In the genomic region with DNA sequence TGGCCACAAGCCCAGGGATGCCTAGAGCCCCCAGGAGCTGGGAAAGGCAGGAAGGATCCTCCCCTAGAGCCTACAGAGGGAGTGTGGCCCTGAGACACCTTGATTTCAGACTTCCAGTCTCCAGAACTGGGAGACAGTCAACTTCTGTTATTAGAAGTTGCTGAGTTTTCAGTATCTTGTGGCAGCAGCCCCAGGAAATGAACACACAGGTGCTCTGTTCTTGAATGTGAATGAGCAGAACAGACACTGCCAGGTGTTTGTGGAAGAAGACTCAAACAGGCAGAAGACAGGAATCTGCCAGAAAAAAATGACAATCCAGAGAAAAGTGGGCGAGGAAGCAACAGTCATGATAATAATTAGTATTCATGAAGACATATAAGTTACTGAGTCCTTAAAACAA, we compare ENCODE assay signal across 12 cellular contexts.
A peak's percentile ranks its signal among the peaks of the same experiment; 100 is the strongest.
DNase-seq lines count a peak whose midpoint lies in the region; ATAC-seq and TF ChIP-seq lines count a peak whose summit lies in the region.
"Had no signal": no experiment of that assay in that cellular context is flagged by ENCODE, and none has a peak within 500 bp of the region (broad histone marks: within the 10 kb centered on the region; RNA-seq: fewer than 3 reads in every experiment).

No MANE protein-coding gene starts in this region.

- H3K4me1 ChIP-seq in stomach (peaks cover 0 to 9% (median 2%) of the 10 kb centered on the region in 4 donors), uterus (no peaks in the 10 kb centered on the region)
- H3K4me1 ChIP-seq: colonic mucosa, parathyroid adenoma had no signal

- peak overlapping the region; percentile 76 for H3K27ac Mint-ChIP-seq in activated CD4-positive, alpha-beta memory T cell treated with anti-CD3 and anti-CD28 coated beads, Interleukin-2, amount 10 ng/mL, durations not matched to agents 7 days and 5 days
- no peak overlapping the region for H3K27ac Mint-ChIP-seq in activated CD4-positive, alpha-beta memory T cell treated with anti-CD3 and anti-CD28 coated beads for 36 hours
- H3K27ac Mint-ChIP-seq in IgD-negative memory B cell (peak overlapping the region; percentile 80 to 98 (median 95)), nephron (peak overlapping the region in 2 of 3 experiments; percentile 9 to 56)
- peak overlapping the region; percentile 81 for H3K27ac Mint-ChIP-seq in activated T-helper 17 cell treated with anti-CD3 and anti-CD28 coated beads, Interleukin-2, amount 50 U/mL, for 72 hours

- no peaks in the 10 kb centered on the region for H3K27me3 Mint-ChIP-seq in activated CD4-positive, alpha-beta memory T cell treated with anti-CD3 and anti-CD28 coated beads, Interleukin-2, amount 10 ng/mL, durations not matched to agents 7 days and 5 days
- H3K27me3 Mint-ChIP-seq in activated CD4-positive, alpha-beta memory T cell treated with anti-CD3 and anti-CD28 coated beads for 36 hours: no peaks in the 10 kb centered on the region
- no peaks in the 10 kb centered on the region for H3K27me3 Mint-ChIP-seq in IgD-negative memory B cell
- no peaks in the 10 kb centered on the region for H3K27me3 Mint-ChIP-seq in activated T-helper 17 cell treated with anti-CD3 and anti-CD28 coated beads, Interleukin-2, amount 50 U/mL, for 72 hours
- H3K27me3 Mint-ChIP-seq in nephron (ENCODE audit: low read depth): no peaks in the 10 kb centered on the region

- peaks cover 45% of the 10 kb centered on the region for H3K4me1 Mint-ChIP-seq in activated CD4-positive, alpha-beta memory T cell treated with anti-CD3 and anti-CD28 coated beads, Interleukin-2, amount 10 ng/mL, durations not matched to agents 7 days and 5 days
- H3K4me1 Mint-ChIP-seq in activated CD4-positive, alpha-beta memory T cell treated with anti-CD3 and anti-CD28 coated beads for 36 hours (ENCODE audit: low read depth): peaks cover 33% of the 10 kb centered on the region
- H3K4me1 Mint-ChIP-seq in IgD-negative memory B cell (peaks cover 24 to 56% (median 43%) of the 10 kb centered on the region in 3 donors), nephron (peaks cover 30% of the 10 kb centered on the region)
- peaks cover 17% of the 10 kb centered on the region for H3K4me1 Mint-ChIP-seq in activated T-helper 17 cell treated with anti-CD3 and anti-CD28 coated beads, Interleukin-2, amount 50 U/mL, for 72 hours

- WGBS in stomach, 5 donors: 89 to 100% (median 100%) methylated on average over 1 of the region's 1 CpG

- H3K9me3 Mint-ChIP-seq in activated CD4-positive, alpha-beta memory T cell treated with anti-CD3 and anti-CD28 coated beads, Interleukin-2, amount 10 ng/mL, durations not matched to agents 7 days and 5 days: no peaks in the 10 kb centered on the region
- H3K9me3 Mint-ChIP-seq in activated CD4-positive, alpha-beta memory T cell treated with anti-CD3 and anti-CD28 coated beads for 36 hours: no peaks in the 10 kb centered on the region
- no peaks in the 10 kb centered on the region for H3K9me3 Mint-ChIP-seq in IgD-negative memory B cell
- H3K9me3 Mint-ChIP-seq in activated T-helper 17 cell treated with anti-CD3 and anti-CD28 coated beads, Interleukin-2, amount 50 U/mL, for 72 hours: no peaks in the 10 kb centered on the region
- no peaks in the 10 kb centered on the region for H3K9me3 Mint-ChIP-seq in nephron

- peaks cover 17% of the 10 kb centered on the region for H3K36me3 Mint-ChIP-seq in activated CD4-positive, alpha-beta memory T cell treated with anti-CD3 and anti-CD28 coated beads, Interleukin-2, amount 10 ng/mL, durations not matched to agents 7 days and 5 days (ENCODE audit: low read depth)
- H3K36me3 Mint-ChIP-seq in activated CD4-positive, alpha-beta memory T cell treated with anti-CD3 and anti-CD28 coated beads for 36 hours: peaks cover 2% of the 10 kb centered on the region
- H3K36me3 Mint-ChIP-seq in IgD-negative memory B cell: peaks cover 4% of the 10 kb centered on the region
- no peaks in the 10 kb centered on the region for H3K36me3 Mint-ChIP-seq in activated T-helper 17 cell treated with anti-CD3 and anti-CD28 coated beads, Interleukin-2, amount 50 U/mL, for 72 hours (ENCODE audit: low read depth)
- peaks cover 19% of the 10 kb centered on the region for H3K36me3 Mint-ChIP-seq in nephron (ENCODE audit: low read depth)

- POLR2A ChIA-PET in activated CD4-positive, alpha-beta memory T cell treated with anti-CD3 and anti-CD28 coated beads, Interleukin-2, amount 10 ng/mL, durations not matched to agents 7 days and 5 days (lab: Charles Lee): no interaction called here
- POLR2A ChIA-PET in activated CD4-positive, alpha-beta memory T cell treated with anti-CD3 and anti-CD28 coated beads for 36 hours (lab: Charles Lee): no interaction called here

- no peak for TF ChIP-seq EP300 in stomach (IDR thresholded peaks at IDR 0.05)

- H3K36me3 ChIP-seq in stomach (peaks cover 0 to 21% (median 4%) of the 10 kb centered on the region in 4 donors), uterus (no peaks in the 10 kb centered on the region)
- H3K36me3 ChIP-seq: colonic mucosa had no signal

- CTCF ChIA-PET in activated CD4-positive, alpha-beta memory T cell treated with anti-CD3 and anti-CD28 coated beads, Interleukin-2, amount 10 ng/mL, durations not matched to agents 7 days and 5 days (lab: Charles Lee): no interaction called here
- CTCF ChIA-PET in activated CD4-positive, alpha-beta memory T cell treated with anti-CD3 and anti-CD28 coated beads for 36 hours (lab: Charles Lee): no interaction called here

- no peak for TF ChIP-seq POLR2A in stomach (IDR thresholded peaks at IDR 0.05)
- no peak for TF ChIP-seq POLR2A in uterus (IDR thresholded peaks at IDR 0.05)

- H3K27ac ChIP-seq in stomach: no peak overlapping the region
- no peak overlapping the region for H3K27ac ChIP-seq in uterus
- H3K27ac ChIP-seq: A549, colonic mucosa, parathyroid adenoma, tibial nerve had no signal

- H3K27me3 ChIP-seq in stomach (no peaks in the 10 kb centered on the region), uterus (no peaks in the 10 kb centered on the region)
- H3K27me3 ChIP-seq: colonic mucosa, tibial nerve had no signal

- intact Hi-C loops in activated CD4-positive, alpha-beta memory T cell treated with anti-CD3 and anti-CD28 coated beads for 36 hours (cut with micrococcal nuclease): loop anchor here (5.0 kb wide), 1 partner anchor 844 kb away; the partner anchor contains the start of gene PNPLA4
- intact Hi-C loops in stomach (cut with DNase I; ENCODE audit: low total_unique reads) (no loop called here), uterus (cut with DNase I; ENCODE audit: low total_unique reads) (no loop called here)

- DNase-seq in activated CD4-positive, alpha-beta memory T cell treated with anti-CD3 and anti-CD28 coated beads, Interleukin-2, amount 10 ng/mL, durations not matched to agents 7 days and 5 days: no peak
- DNase-seq in activated CD4-positive, alpha-beta memory T cell treated with anti-CD3 and anti-CD28 coated beads for 36 hours: no peak
- DNase-seq in stomach: no peak
- DNase-seq in uterus: no peak
- DNase-seq in ureter (ENCODE audit: low spot score): no peak
- DNase-seq: colonic mucosa had no signal

- H3K9me3 ChIP-seq in stomach (no peaks in the 10 kb centered on the region), uterus (no peaks in the 10 kb centered on the region)
- H3K9me3 ChIP-seq: A549, colonic mucosa, tibial nerve had no signal

- H3K4me3 ChIP-seq in stomach (no peak overlapping the region), uterus (no peak overlapping the region)
- H3K4me3 ChIP-seq: A549, colonic mucosa, tibial nerve had no signal

- ATAC-seq in activated T-helper 17 cell treated with anti-CD3 and anti-CD28 coated beads, Interleukin-2, amount 50 U/mL, for 72 hours (replicated peaks): no peak
- ATAC-seq: A549 had no signal

- peak overlapping the region; percentile 5 for H3K4me3 Mint-ChIP-seq in activated CD4-positive, alpha-beta memory T cell treated with anti-CD3 and anti-CD28 coated beads, Interleukin-2, amount 10 ng/mL, durations not matched to agents 7 days and 5 days
- H3K4me3 Mint-ChIP-seq in activated CD4-positive, alpha-beta memory T cell treated with anti-CD3 and anti-CD28 coated beads for 36 hours: no peak overlapping the region
- peak overlapping the region; percentile 46 to 92 (median 83) for H3K4me3 Mint-ChIP-seq in IgD-negative memory B cell
- H3K4me3 Mint-ChIP-seq in activated T-helper 17 cell treated with anti-CD3 and anti-CD28 coated beads, Interleukin-2, amount 50 U/mL, for 72 hours: peak overlapping the region; percentile 52
- H3K4me3 Mint-ChIP-seq in nephron: no peak overlapping the region

- TF ChIP-seq CTCF in nephron (IDR thresholded peaks at IDR 0.05; ENCODE audit: unreplicated experiment in 3 of 3) (no peak), stomach (IDR thresholded peaks at IDR 0.05) (no peak), uterus (IDR thresholded peaks at IDR 0.05) (no peak)

Comparison
In these comparisons a context has a peak if more than half of its experiments do, and no peak if none do; other contexts are left out.
1. H3K4me3 Mint-ChIP-seq: peak in activated CD4-positive, alpha-beta memory T cell treated with anti-CD3 and anti-CD28 coated beads, Interleukin-2, amount 10 ng/mL, durations not matched to agents 7 days and 5 days (single experiment), IgD-negative memory B cell (4 of 4) and activated T-helper 17 cell treated with anti-CD3 and anti-CD28 coated beads, Interleukin-2, amount 50 U/mL, for 72 hours (single experiment); none in activated CD4-positive, alpha-beta memory T cell treated with anti-CD3 and anti-CD28 coated beads for 36 hours (single experiment) and nephron (0 of 3).